Comparison of ENCODE assay signal across 16 cellular contexts in genomic region chr1:27478098-27478497, GRCh38. TPM values are rescaled to one million over a fixed set of nuclear protein-coding genes. Genes with fewer than 3 reads are reported as not detected.
DNase-seq lines count a peak whose midpoint lies in the region; ATAC-seq, FAIRE-seq and TF ChIP-seq lines count a peak whose summit lies in the region.
"Had no signal": no experiment of that assay in that cellular context is flagged by ENCODE, and none has a peak within 500 bp of the region (broad histone marks: within the 10 kb centered on the region; RNA-seq: fewer than 3 reads in every experiment).

No MANE protein-coding gene starts in this region.

- H3K27me3 Mint-ChIP-seq in CD4-positive, CD25-positive, alpha-beta regulatory T cell = no peaks in the 10 kb centered on the region
- no peaks in the 10 kb centered on the region for H3K27me3 Mint-ChIP-seq in WTC11 (ENCODE audit: low read depth)

- TF ChIP-seq POLR2A in GM12892 (IDR thresholded peaks at IDR 0.05; ENCODE audit: low read depth, low read length) = no peak

- H3K9me3 ChIP-seq in CD4-positive, CD25-positive, alpha-beta regulatory T cell (ENCODE audit: control insufficient read depth in 2 of 2, low read length in 2 of 2) = no peaks in the 10 kb centered on the region
- no peaks in the 10 kb centered on the region for H3K9me3 ChIP-seq in lower lobe of right lung
- H3K9me3 ChIP-seq: colonic mucosa, gastroesophageal sphincter, left ventricle myocardium inferior had no signal

- H3K4me1 Mint-ChIP-seq in CD4-positive, CD25-positive, alpha-beta regulatory T cell = peaks cover 38 to 86% (median 68%) of the 10 kb centered on the region in 4 donors
- H3K4me1 Mint-ChIP-seq in WTC11 = peaks cover 48% of the 10 kb centered on the region

- peak overlapping the region; percentile 14 for H3K27ac ChIP-seq in CD4-positive, CD25-positive, alpha-beta regulatory T cell (ENCODE audit: insufficient read depth, low read length, poor library complexity, severe bottlenecking)
- no peak overlapping the region for H3K27ac ChIP-seq in lower lobe of right lung
- H3K27ac ChIP-seq: colonic mucosa, gastroesophageal sphincter, left ventricle myocardium inferior had no signal

- no peaks in the 10 kb centered on the region for H3K27me3 ChIP-seq in CD4-positive, CD25-positive, alpha-beta regulatory T cell (ENCODE audit: control insufficient read depth, insufficient read depth, low read length)
- no peaks in the 10 kb centered on the region for H3K27me3 ChIP-seq in lower lobe of right lung (ENCODE audit: low read depth)
- H3K27me3 ChIP-seq: colonic mucosa, gastroesophageal sphincter had no signal

- peaks cover 2% of the 10 kb centered on the region for H3K36me3 ChIP-seq in CD4-positive, CD25-positive, alpha-beta regulatory T cell (ENCODE audit: control insufficient read depth, insufficient read depth, low read length)
- H3K36me3 ChIP-seq in lower lobe of right lung = no peaks in the 10 kb centered on the region
- H3K36me3 ChIP-seq: colonic mucosa, gastroesophageal sphincter had no signal

- TF ChIP-seq CTCF in WTC11 (IDR thresholded peaks at IDR 0.05) (no peak), lower lobe of right lung (IDR thresholded peaks at IDR 0.05) (no peak), GM10266 (IDR thresholded peaks at IDR 0.05; ENCODE audit: control insufficient read depth, insufficient read depth, low read depth, missing control alignments) (no peak)

- intact Hi-C loops in lower lobe of right lung (cut with DNase I) = no loop called here

- H3K4me3 Mint-ChIP-seq in CD4-positive, CD25-positive, alpha-beta regulatory T cell = peak overlapping the region; percentile 24 to 76 (median 64)
- H3K4me3 Mint-ChIP-seq in WTC11 = no peak overlapping the region

- CTCF ChIA-PET in WTC11 (lab: Charles Lee) = interaction anchor here (0.6 kb wide), 2 partner anchors 61 to 179 kb away, joined by 3 to 4 read pairs; no protein-coding TSS in a partner anchor

- no peak overlapping the region for H3K4me3 ChIP-seq in CD4-positive, CD25-positive, alpha-beta regulatory T cell (ENCODE audit: low read depth, low read length)
- H3K4me3 ChIP-seq in lower lobe of right lung = no peak overlapping the region
- H3K4me3 ChIP-seq: colonic mucosa, gastroesophageal sphincter, left ventricle myocardium inferior had no signal

- ATAC-seq in CD4-positive, CD25-positive, alpha-beta regulatory T cell (ENCODE audit: low read depth in 2 of 2) = no peak
- no peak for ATAC-seq in WTC11
- no peak for ATAC-seq in lower lobe of right lung
- ATAC-seq: gastroesophageal sphincter, PC-3 had no signal

- FAIRE-seq in GM19239 (lab: Jason Lieb, UNC) (peak; percentile 79), GM12892 (lab: Jason Lieb, UNC) (no peak)

- H3K4me1 ChIP-seq in CD4-positive, CD25-positive, alpha-beta regulatory T cell (ENCODE audit: control insufficient read depth, insufficient read depth, low read length, poor library complexity, severe bottlenecking) = peaks cover 61% of the 10 kb centered on the region
- H3K4me1 ChIP-seq in lower lobe of right lung = peaks cover 61% of the 10 kb centered on the region

- H3K27ac Mint-ChIP-seq in CD4-positive, CD25-positive, alpha-beta regulatory T cell = peak overlapping the region; percentile 57 to 88 (median 73)
- H3K27ac Mint-ChIP-seq in WTC11 = peak overlapping the region; percentile 94

- POLR2A ChIA-PET in WTC11 (lab: Charles Lee) = no interaction called here

- DNase-seq in CD4-positive, CD25-positive, alpha-beta regulatory T cell = no peak
- no peak for DNase-seq in GM19239 (ENCODE audit: insufficient read length, low spot score)
- no peak for DNase-seq in WTC11 (ENCODE audit: low spot score)
- peak; percentile 9 for DNase-seq in lower lobe of right lung
- no peak for DNase-seq in GM10266 (ENCODE audit: extremely low spot score)
- DNase-seq in AG08395 (ENCODE audit: low spot score) = no peak
- no peak for DNase-seq in GM12892 (ENCODE audit: insufficient read length)
- DNase-seq in NCI-H1417 (lab: John Stamatoyannopoulos, UW) = no peak
- DNase-seq: aorta; colonic mucosa; left ventricle myocardium inferior; NCI-H2029; NCI-H524; PC-3; stimulated activated CD4-positive, alpha-beta T cell treated with anti-CD3 and anti-CD28 coated beads, Interleukin-15, amount 100 ng/mL, for 24 hours had no signal

- H3K36me3 Mint-ChIP-seq in CD4-positive, CD25-positive, alpha-beta regulatory T cell = peaks cover 19% of the 10 kb centered on the region
- H3K36me3 Mint-ChIP-seq in WTC11 = peaks cover 2% of the 10 kb centered on the region; the same call in 1 of the 2 replicates

- no peaks in the 10 kb centered on the region for H3K9me3 Mint-ChIP-seq in CD4-positive, CD25-positive, alpha-beta regulatory T cell
- H3K9me3 Mint-ChIP-seq in WTC11 = no peaks in the 10 kb centered on the region

TF ChIP-seq in WTC11, 78 proteins besides CTCF, POLR2A, EP300 and RAD21 (continues in another document):
- no peak for TF ChIP-seq NR1H2 (CRISPR knock-in tag; IDR thresholded peaks at IDR 0.05)
- TF ChIP-seq NFE2L1 (CRISPR knock-in tag; IDR thresholded peaks at IDR 0.05) = no peak
- TF ChIP-seq FOXJ3 (CRISPR knock-in tag; IDR thresholded peaks at IDR 0.05; ENCODE audit: borderline replicate concordance) = no peak
- TF ChIP-seq, protein P1, sequence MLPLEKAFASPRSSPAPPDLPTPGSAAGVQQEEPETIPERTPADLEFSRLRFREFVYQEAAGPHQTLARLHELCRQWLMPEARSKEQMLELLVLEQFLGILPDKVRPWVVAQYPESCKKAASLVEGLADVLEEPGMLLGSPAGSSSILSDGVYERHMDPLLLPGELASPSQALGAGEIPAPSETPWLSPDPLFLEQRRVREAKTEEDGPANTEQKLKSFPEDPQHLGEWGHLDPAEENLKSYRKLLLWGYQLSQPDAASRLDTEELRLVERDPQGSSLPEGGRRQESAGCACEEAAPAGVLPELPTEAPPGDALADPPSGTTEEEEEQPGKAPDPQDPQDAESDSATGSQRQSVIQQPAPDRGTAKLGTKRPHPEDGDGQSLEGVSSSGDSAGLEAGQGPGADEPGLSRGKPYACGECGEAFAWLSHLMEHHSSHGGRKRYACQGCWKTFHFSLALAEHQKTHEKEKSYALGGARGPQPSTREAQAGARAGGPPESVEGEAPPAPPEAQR (CRISPR knock-in tag; IDR thresholded peaks at IDR 0.05) = no peak
- TF ChIP-seq, protein P2, sequence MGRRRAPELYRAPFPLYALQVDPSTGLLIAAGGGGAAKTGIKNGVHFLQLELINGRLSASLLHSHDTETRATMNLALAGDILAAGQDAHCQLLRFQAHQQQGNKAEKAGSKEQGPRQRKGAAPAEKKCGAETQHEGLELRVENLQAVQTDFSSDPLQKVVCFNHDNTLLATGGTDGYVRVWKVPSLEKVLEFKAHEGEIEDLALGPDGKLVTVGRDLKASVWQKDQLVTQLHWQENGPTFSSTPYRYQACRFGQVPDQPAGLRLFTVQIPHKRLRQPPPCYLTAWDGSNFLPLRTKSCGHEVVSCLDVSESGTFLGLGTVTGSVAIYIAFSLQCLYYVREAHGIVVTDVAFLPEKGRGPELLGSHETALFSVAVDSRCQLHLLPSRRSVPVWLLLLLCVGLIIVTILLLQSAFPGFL (CRISPR knock-in tag; IDR thresholded peaks at IDR 0.05; ENCODE audit: borderline replicate concordance) = no peak
- TF ChIP-seq E2F5 (CRISPR knock-in tag; IDR thresholded peaks at IDR 0.05) = no peak
- TF ChIP-seq, protein P3, sequence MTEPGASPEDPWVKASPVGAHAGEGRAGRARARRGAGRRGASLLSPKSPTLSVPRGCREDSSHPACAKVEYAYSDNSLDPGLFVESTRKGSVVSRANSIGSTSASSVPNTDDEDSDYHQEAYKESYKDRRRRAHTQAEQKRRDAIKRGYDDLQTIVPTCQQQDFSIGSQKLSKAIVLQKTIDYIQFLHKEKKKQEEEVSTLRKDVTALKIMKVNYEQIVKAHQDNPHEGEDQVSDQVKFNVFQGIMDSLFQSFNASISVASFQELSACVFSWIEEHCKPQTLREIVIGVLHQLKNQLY (CRISPR knock-in tag; IDR thresholded peaks at IDR 0.05) = no peak
- TF ChIP-seq, protein P4, sequence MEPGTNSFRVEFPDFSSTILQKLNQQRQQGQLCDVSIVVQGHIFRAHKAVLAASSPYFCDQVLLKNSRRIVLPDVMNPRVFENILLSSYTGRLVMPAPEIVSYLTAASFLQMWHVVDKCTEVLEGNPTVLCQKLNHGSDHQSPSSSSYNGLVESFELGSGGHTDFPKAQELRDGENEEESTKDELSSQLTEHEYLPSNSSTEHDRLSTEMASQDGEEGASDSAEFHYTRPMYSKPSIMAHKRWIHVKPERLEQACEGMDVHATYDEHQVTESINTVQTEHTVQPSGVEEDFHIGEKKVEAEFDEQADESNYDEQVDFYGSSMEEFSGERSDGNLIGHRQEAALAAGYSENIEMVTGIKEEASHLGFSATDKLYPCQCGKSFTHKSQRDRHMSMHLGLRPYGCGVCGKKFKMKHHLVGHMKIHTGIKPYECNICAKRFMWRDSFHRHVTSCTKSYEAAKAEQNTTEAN (CRISPR knock-in tag; IDR thresholded peaks at IDR 0.05) = no peak
- no peak for TF ChIP-seq GABPB1 (CRISPR knock-in tag; IDR thresholded peaks at IDR 0.05)
- no peak for TF ChIP-seq GTF2I (CRISPR knock-in tag; conservative IDR thresholded peaks at IDR 0.05)
- TF ChIP-seq SP1 (CRISPR knock-in tag; conservative IDR thresholded peaks at IDR 0.05) = no peak
- no peak for TF ChIP-seq ZNF219 (CRISPR knock-in tag; IDR thresholded peaks at IDR 0.05; ENCODE audit: borderline replicate concordance)
- TF ChIP-seq JAZF1 (CRISPR knock-in tag; IDR thresholded peaks at IDR 0.05) = no peak
- TF ChIP-seq, protein P5, sequence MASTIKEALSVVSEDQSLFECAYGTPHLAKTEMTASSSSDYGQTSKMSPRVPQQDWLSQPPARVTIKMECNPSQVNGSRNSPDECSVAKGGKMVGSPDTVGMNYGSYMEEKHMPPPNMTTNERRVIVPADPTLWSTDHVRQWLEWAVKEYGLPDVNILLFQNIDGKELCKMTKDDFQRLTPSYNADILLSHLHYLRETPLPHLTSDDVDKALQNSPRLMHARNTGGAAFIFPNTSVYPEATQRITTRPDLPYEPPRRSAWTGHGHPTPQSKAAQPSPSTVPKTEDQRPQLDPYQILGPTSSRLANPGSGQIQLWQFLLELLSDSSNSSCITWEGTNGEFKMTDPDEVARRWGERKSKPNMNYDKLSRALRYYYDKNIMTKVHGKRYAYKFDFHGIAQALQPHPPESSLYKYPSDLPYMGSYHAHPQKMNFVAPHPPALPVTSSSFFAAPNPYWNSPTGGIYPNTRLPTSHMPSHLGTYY (CRISPR knock-in tag; IDR thresholded peaks at IDR 0.05) = no peak

RNA-seq across cellular contexts. Expression of gene WASF2, which starts 11.9 kb away (rescaled TPM):
- 175 TPM for total RNA-seq in CD4-positive, CD25-positive, alpha-beta regulatory T cell
- 10 to 100 TPM; 55.3 to 85.3 (median 61.8) TPM for polyA plus RNA-seq in CD4-positive, CD25-positive, alpha-beta regulatory T cell
- total RNA-seq in WTC11 (2021) = 90.1 to 104 TPM (median 92.8 TPM) in 3 replicates
- 159 TPM for total RNA-seq in lower lobe of right lung
- polyA plus RNA-seq in GM12892 (2012; ENCODE audit: missing spikeins) = 50.0 TPM
